ENCODE assay signal across 10 cellular contexts in the genomic region with DNA sequence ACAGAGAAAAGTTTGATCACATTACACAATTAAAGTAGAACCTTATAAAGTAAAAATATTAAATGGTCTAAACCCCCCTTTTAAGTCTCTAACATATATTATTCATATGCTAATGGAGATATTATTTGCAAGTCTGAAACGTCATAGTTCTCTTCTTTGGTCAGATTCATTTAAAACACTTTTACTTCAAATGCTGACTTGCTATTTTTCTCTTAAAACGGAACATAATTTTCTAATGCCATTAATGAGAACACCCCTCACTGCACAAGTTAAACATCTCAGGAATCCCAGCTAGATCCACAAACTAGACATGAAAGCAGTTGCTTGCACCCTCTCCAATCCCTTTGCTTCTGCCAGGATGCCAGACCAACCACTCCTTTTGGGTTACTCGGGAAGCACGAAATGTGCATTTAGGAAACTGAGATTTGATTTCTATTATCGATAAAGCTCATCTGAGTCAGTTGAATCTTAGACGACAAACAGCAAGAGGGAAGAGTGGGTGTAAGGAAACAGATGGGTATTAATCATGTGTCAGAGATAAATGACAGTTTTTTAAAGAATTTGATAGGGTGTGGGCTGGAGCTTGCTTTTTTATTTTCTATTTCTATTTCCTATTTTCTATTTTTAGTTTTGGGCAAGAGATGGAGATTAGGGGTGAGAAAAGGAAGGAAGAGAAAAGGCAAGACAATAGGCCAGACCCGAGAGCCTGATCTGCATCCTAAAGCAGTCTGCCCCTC. TPM values are rescaled to one million over a fixed set of nuclear protein-coding genes. Genes with fewer than 3 reads are reported as not detected.
DNase-seq lines count a peak whose midpoint lies in the region; ATAC-seq and TF ChIP-seq lines count a peak whose summit lies in the region.
"Had no signal": no experiment of that assay in that cellular context is flagged by ENCODE, and none has a peak within 500 bp of the region (broad histone marks: within the 10 kb centered on the region; RNA-seq: fewer than 3 reads in every experiment).

No MANE protein-coding gene starts in this region.

- H3K27me3 ChIP-seq in stomach, result peaks cover 0 to 81% (median 52%) of the 10 kb centered on the region in 3 donors

- no peak for TF ChIP-seq EP300 in stomach (IDR thresholded peaks at IDR 0.05)

- H3K4me3 Mint-ChIP-seq in activated T-cell treated with anti-CD3 and anti-CD28 coated beads, Interleukin-2, amount 50 U/mL, for 72 hours, result peak overlapping the region; percentile 82 to 88

- DNase-seq in activated T-cell treated with anti-CD3 and anti-CD28 coated beads, Interleukin-2, amount 50 U/mL, for 72 hours, result no peak
- DNase-seq in activated T-cell treated with anti-CD3 and anti-CD28 coated beads for 4 hours, result no peak
- DNase-seq in stomach, result no peak
- no peak for DNase-seq in stimulated activated naive CD4-positive, alpha-beta T cell (lab: John Stamatoyannopoulos, UW)
- no peak for DNase-seq in HCEC 1CT

- TF ChIP-seq CTCF in VCaP (conservative IDR thresholded peaks at IDR 0.05) (no peak), stomach (IDR thresholded peaks at IDR 0.05) (no peak)

- peaks cover 31% of the 10 kb centered on the region for H3K27me3 Mint-ChIP-seq in activated T-cell treated with anti-CD3 and anti-CD28 coated beads, Interleukin-2, amount 50 U/mL, for 72 hours (ENCODE audit: low read depth)

- H3K4me1 Mint-ChIP-seq in activated T-cell treated with anti-CD3 and anti-CD28 coated beads, Interleukin-2, amount 50 U/mL, for 72 hours (ENCODE audit: low read depth), result peaks cover 14% of the 10 kb centered on the region

- H3K9me3 Mint-ChIP-seq in activated T-cell treated with anti-CD3 and anti-CD28 coated beads, Interleukin-2, amount 50 U/mL, for 72 hours, result no peaks in the 10 kb centered on the region

- no peaks in the 10 kb centered on the region for H3K36me3 ChIP-seq in stomach

- peaks cover 12 to 18% (median 15%) of the 10 kb centered on the region in 4 donors for H3K4me1 ChIP-seq in stomach

- intact Hi-C loops in stomach (cut with DNase I; ENCODE audit: low total_unique reads), result no loop called here

- H3K4me3 ChIP-seq in iPS-11a (ENCODE audit: low read depth, low read length) (peak overlapping the region; percentile 79), stomach (peak overlapping the region in 3 of 4 donors; percentile 41 to 54 (median 51))

- peak overlapping the region; percentile 87 for H3K27ac ChIP-seq in VCaP
- no peak overlapping the region for H3K27ac ChIP-seq in stomach
- H3K27ac ChIP-seq: body of pancreas had no signal

- no peak for ATAC-seq in activated T-cell treated with anti-CD3 and anti-CD28 coated beads, Interleukin-2, amount 50 U/mL, for 72 hours (replicated peaks in 1 of 2)
- no peak for ATAC-seq in GM19463 (IDR thresholded peaks at IDR 0.05; ENCODE audit: unreplicated experiment)

- WGBS in stomach, 5 donors, result 11 to 17% (median 14%) methylated on average over 7 of the region's 7 CpGs

- H3K27ac Mint-ChIP-seq in activated T-cell treated with anti-CD3 and anti-CD28 coated beads, Interleukin-2, amount 50 U/mL, for 72 hours, result peak overlapping the region; percentile 36

- peaks cover 0 to 2% of the 10 kb centered on the region in 2 donors for H3K36me3 Mint-ChIP-seq in activated T-cell treated with anti-CD3 and anti-CD28 coated beads, Interleukin-2, amount 50 U/mL, for 72 hours (ENCODE audit: insufficient read depth in 2 of 2)

- no peaks in the 10 kb centered on the region for H3K9me3 ChIP-seq in stomach
- H3K9me3 ChIP-seq: body of pancreas had no signal

- no peak for TF ChIP-seq POLR2A in stomach (IDR thresholded peaks at IDR 0.05)

RNA-seq across cellular contexts. Expression of gene ADD2, which starts 1.5 kb away (rescaled TPM):
- 10 to 100 TPM; 24.3 to 31.6 TPM for total RNA-seq in activated T-cell treated with anti-CD3 and anti-CD28 coated beads, Interleukin-2, amount 50 U/mL, for 72 hours
- total RNA-seq in stomach, result 1 to 10 TPM in 3 of 5 donors, under 1 TPM in 1, not detected in 1; 0.87 to 5.5 (median 2.3) TPM
- under 1 TPM in 2 of 3 donors, not detected in 1; 0.12 to 0.13 TPM for polyA plus RNA-seq in stomach

RNA-seq across cellular contexts. Expression of gene FIGLA, which starts 23.9 kb away (rescaled TPM):
- under 1 TPM in 1 of 2 donors, not detected in 1; 0.35 TPM for total RNA-seq in activated T-cell treated with anti-CD3 and anti-CD28 coated beads, Interleukin-2, amount 50 U/mL, for 72 hours
- total RNA-seq in stomach, result not detected
- under 1 TPM in 1 of 3 donors, not detected in 2; 0.75 TPM for polyA plus RNA-seq in stomach
- total RNA-seq: body of pancreas, Daoy had no signal

RNA-seq across cellular contexts. Expression of gene CLEC4F, which starts 53.9 kb away (rescaled TPM):
- not detected for total RNA-seq in activated T-cell treated with anti-CD3 and anti-CD28 coated beads, Interleukin-2, amount 50 U/mL, for 72 hours
- total RNA-seq in stomach, result under 1 TPM in 1 of 5 donors, not detected in 4; 0.37 TPM
- polyA plus RNA-seq in stomach, result under 1 TPM in 1 of 3 donors, not detected in 2; 0.13 TPM
- total RNA-seq: Daoy had no signal
